8 cellular contexts compared by ENCODE assay signal in genomic region chr16:21301895-21302291, GRCh38. TPM values are rescaled to one million over a fixed set of nuclear protein-coding genes. Genes with fewer than 3 reads are reported as not detected.
A peak's percentile ranks its signal among the peaks of the same experiment; 100 is the strongest.
DNase-seq lines count a peak whose midpoint lies in the region; ATAC-seq, FAIRE-seq and TF ChIP-seq lines count a peak whose summit lies in the region.

No MANE protein-coding gene starts in this region.

- 0 out of 5 replicates have a peak, but pooled peaks of 1 of the 2 experiments have one; percentile 0 for TF ChIP-seq RAD21 in A549 (conservative IDR thresholded peaks at IDR 0.05 in 1 of 2, IDR thresholded peaks at IDR 0.05 in 1 of 2)

- no peak for TF ChIP-seq POLR2A in A549 (IDR thresholded peaks at IDR 0.05; ENCODE audit: low read length)

- WGBS in A549 (ENCODE audit: missing lambda C conversion rate), result 3% methylated on average over 14 of the region's 17 CpGs

- no peaks in the 10 kb centered on the region for H3K9me3 ChIP-seq in A549

- DNase-seq in A549 (ENCODE audit: low read depth in 1 of 2, low spot score in 1 of 2), result no peak
- DNase-seq in mesothelial cell of epicardium (ENCODE audit: low spot score in 2 of 2, unreplicated experiment in 2 of 2), result no peak
- no peak for DNase-seq in medulla oblongata (ENCODE audit: extremely low spot score)
- no peak for DNase-seq in AML-193 (lab: John Stamatoyannopoulos, UW)

- POLR2A ChIA-PET in A549 (lab: Yijun Ruan, JAX), result interaction anchor here (0.6 to 2.3 kb wide), 11 partner anchors 11 to 1135 kb away, joined by 3 to 32 read pairs (median 3); no protein-coding TSS in a partner anchor

- H3K27me3 Mint-ChIP-seq in brain, result peaks cover 62% of the 10 kb centered on the region
- H3K27me3 Mint-ChIP-seq in mesothelial cell of epicardium (ENCODE audit: low read depth), result peaks cover 53% of the 10 kb centered on the region

- H3K9me3 Mint-ChIP-seq in brain (no peaks in the 10 kb centered on the region), mesothelial cell of epicardium (no peaks in the 10 kb centered on the region)

- peak overlapping the region; percentile 63 for H3K4me3 ChIP-seq in A549

- H3K4me1 ChIP-seq in A549, result peaks cover 22% of the 10 kb centered on the region

- no peak for TF ChIP-seq CTCF in A549 (IDR thresholded peaks at IDR 0.05)
- no peak for TF ChIP-seq CTCF in brain (conservative IDR thresholded peaks at IDR 0.05)
- TF ChIP-seq CTCF in mesothelial cell of epicardium (IDR thresholded peaks at IDR 0.05; ENCODE audit: unreplicated experiment), result no peak

- H3K4me3 Mint-ChIP-seq in brain, result peak overlapping the region; percentile 79 to 95 (median 86)
- peak overlapping the region; percentile 90 for H3K4me3 Mint-ChIP-seq in mesothelial cell of epicardium

- peak overlapping the region; percentile 82 to 93 for H3K27ac ChIP-seq in A549

- no peak overlapping the region for H3K27ac Mint-ChIP-seq in brain
- H3K27ac Mint-ChIP-seq in mesothelial cell of epicardium, result no peak overlapping the region

- TF ChIP-seq EP300 in A549 (IDR thresholded peaks at IDR 0.05), result no peak

- CTCF ChIA-PET in A549 (lab: Yijun Ruan, JAX), result interaction anchor here (0.6 to 4.5 kb wide), 15 partner anchors 10 to 1052 kb away, joined by 3 to 141 read pairs (median 7); partner anchors contain the start of genes CRYM, ERI2, LDAF1 and REXO5

- FAIRE-seq in A549 (lab: Jason Lieb, UNC), result no peak

- no peaks in the 10 kb centered on the region for H3K36me3 Mint-ChIP-seq in brain
- no peaks in the 10 kb centered on the region for H3K36me3 Mint-ChIP-seq in mesothelial cell of epicardium

- peaks cover 23% of the 10 kb centered on the region for H3K4me1 Mint-ChIP-seq in brain
- H3K4me1 Mint-ChIP-seq in mesothelial cell of epicardium, result peaks cover 22% of the 10 kb centered on the region

- ATAC-seq in A549 (peak in 1 of 2 experiments; percentile 6; a peak in 2 of 6 replicates), HG03135 (IDR thresholded peaks at IDR 0.05; ENCODE audit: unreplicated experiment) (peak; percentile 7), GM19328 (IDR thresholded peaks at IDR 0.05; ENCODE audit: unreplicated experiment) (no peak), GM21717 (IDR thresholded peaks at IDR 0.05; ENCODE audit: unreplicated experiment) (no peak)

- H3K4me2 ChIP-seq in A549, result peak overlapping the region; percentile 90

TF ChIP-seq in A549, 52 proteins besides CTCF, POLR2A, EP300 and RAD21:
- no peak for TF ChIP-seq MAFK (IDR thresholded peaks at IDR 0.05; ENCODE audit: partially characterized antibody)
- TF ChIP-seq NR3C1 (IDR thresholded peaks at IDR 0.05), result no peak
- TF ChIP-seq POLR2AphosphoS2 (conservative IDR thresholded peaks at IDR 0.05; ENCODE audit: low read length), result no peak
- TF ChIP-seq KDM1A (IDR thresholded peaks at IDR 0.05; ENCODE audit: low read depth), result no peak
- TF ChIP-seq FOXS1 (CRISPR knock-in tag; IDR thresholded peaks at IDR 0.05), result no peak
- no peak for TF ChIP-seq CBX2 (IDR thresholded peaks at IDR 0.05; ENCODE audit: borderline replicate concordance, low read depth)
- TF ChIP-seq GATA3 (IDR thresholded peaks at IDR 0.05; ENCODE audit: borderline replicate concordance), result no peak
- TF ChIP-seq USF2 (IDR thresholded peaks at IDR 0.05), result no peak
- no peak for TF ChIP-seq SMC3 (IDR thresholded peaks at IDR 0.05)
- no peak for TF ChIP-seq CHD2 (IDR thresholded peaks at IDR 0.05; ENCODE audit: low read length, partially characterized antibody)
- TF ChIP-seq SREBF2 (IDR thresholded peaks at IDR 0.05), result no peak
- TF ChIP-seq HES2 (IDR thresholded peaks at IDR 0.05), result no peak
- no peak for TF ChIP-seq ZC3H11A (IDR thresholded peaks at IDR 0.05)
- no peak for TF ChIP-seq HEYL (CRISPR knock-in tag; IDR thresholded peaks at IDR 0.05)
- TF ChIP-seq, protein P1, sequence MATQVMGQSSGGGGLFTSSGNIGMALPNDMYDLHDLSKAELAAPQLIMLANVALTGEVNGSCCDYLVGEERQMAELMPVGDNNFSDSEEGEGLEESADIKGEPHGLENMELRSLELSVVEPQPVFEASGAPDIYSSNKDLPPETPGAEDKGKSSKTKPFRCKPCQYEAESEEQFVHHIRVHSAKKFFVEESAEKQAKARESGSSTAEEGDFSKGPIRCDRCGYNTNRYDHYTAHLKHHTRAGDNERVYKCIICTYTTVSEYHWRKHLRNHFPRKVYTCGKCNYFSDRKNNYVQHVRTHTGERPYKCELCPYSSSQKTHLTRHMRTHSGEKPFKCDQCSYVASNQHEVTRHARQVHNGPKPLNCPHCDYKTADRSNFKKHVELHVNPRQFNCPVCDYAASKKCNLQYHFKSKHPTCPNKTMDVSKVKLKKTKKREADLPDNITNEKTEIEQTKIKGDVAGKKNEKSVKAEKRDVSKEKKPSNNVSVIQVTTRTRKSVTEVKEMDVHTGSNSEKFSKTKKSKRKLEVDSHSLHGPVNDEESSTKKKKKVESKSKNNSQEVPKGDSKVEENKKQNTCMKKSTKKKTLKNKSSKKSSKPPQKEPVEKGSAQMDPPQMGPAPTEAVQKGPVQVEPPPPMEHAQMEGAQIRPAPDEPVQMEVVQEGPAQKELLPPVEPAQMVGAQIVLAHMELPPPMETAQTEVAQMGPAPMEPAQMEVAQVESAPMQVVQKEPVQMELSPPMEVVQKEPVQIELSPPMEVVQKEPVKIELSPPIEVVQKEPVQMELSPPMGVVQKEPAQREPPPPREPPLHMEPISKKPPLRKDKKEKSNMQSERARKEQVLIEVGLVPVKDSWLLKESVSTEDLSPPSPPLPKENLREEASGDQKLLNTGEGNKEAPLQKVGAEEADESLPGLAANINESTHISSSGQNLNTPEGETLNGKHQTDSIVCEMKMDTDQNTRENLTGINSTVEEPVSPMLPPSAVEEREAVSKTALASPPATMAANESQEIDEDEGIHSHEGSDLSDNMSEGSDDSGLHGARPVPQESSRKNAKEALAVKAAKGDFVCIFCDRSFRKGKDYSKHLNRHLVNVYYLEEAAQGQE (IDR thresholded peaks at IDR 0.05), result no peak
- TF ChIP-seq E2F6 (IDR thresholded peaks at IDR 0.05; ENCODE audit: borderline replicate concordance, low read depth), result no peak
- TF ChIP-seq, protein P2, sequence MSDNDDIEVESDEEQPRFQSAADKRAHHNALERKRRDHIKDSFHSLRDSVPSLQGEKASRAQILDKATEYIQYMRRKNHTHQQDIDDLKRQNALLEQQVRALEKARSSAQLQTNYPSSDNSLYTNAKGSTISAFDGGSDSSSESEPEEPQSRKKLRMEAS (IDR thresholded peaks at IDR 0.05), result no peak

RNA-seq across cellular contexts. Expression of gene CRYM, which starts 23.8 kb away (rescaled TPM):
- polyA plus RNA-seq in A549 (2011; rRNA removed) (3.1 and 3.4 TPM in 2 replicates), A549 (2017; fragmentation: RNase III; extraction: RNeasy Plus Mini Kit Qiagen cat#74134 plus additional on column Dnase treatment) (0.94 to 0.98 TPM (median 0.94 TPM) in 3 replicates), brain (ENCODE audit: insufficient read depth, low read depth, low replicate concordance) (27.2 TPM)
- polyA plus RNA-seq in A549 (2012; cell fraction: cytosol; rRNA removed), result 1.8 and 2.1 TPM in 2 replicates
- polyA plus RNA-seq in A549 (2012; cell fraction: nucleus; rRNA removed), result 3.0 and 3.9 TPM in 2 replicates
- 0.73 and 2.1 TPM in 2 replicates for polyA minus RNA-seq in A549 (2011; rRNA and poly(A)+ RNA removed)
- 2.7 to 4.6 TPM (median 4.1 TPM) in 3 replicates for total RNA-seq in mesothelial cell of epicardium
